8 cellular contexts compared by ENCODE assay signal in the genomic region with DNA sequence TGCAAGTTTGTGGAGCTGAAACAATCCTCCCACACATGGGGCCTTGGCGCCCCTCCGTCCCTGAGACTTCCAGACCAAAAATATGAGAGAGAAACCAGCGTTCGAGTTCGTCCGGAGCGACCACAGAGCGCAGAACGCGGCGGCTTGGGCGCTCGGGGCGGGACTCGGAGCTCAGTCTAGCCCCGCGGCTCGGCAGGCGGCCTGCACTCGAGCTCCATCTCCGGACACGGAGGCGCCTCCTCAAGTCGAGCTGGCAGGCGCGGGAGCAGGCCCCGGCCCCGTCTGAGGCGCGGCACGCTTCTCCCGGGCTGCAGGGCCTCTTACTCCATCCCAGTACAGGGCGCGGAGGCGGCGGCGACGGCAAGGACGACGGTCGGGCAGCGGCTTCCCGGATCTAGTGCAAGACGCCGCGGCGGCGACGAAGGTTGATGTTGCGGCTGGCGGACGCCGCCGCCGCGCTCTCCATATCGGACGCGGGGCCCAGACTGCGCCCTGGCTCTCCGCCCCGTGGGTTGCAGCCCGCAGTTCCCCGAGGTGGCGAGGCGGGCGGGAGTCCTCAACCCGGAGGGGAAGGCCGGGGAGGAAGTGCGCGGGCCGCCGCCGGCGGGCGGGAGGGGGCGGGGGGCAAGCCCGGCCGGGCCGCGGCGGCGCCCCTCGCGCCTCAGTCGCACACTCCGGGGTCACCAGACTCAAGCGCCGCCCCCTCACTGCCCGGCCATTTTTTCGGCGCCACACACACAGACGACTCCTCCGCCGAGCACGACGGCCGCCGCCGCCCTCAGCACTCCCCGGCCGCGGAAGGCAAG. TPM values are rescaled to one million over a fixed set of nuclear protein-coding genes. Genes with fewer than 3 reads are reported as not detected.
DNase-seq lines count a peak whose midpoint lies in the region; ATAC-seq and TF ChIP-seq lines count a peak whose summit lies in the region.

No MANE protein-coding gene starts in this region.

- peak overlapping the region; percentile 99 for H3K4me3 Mint-ChIP-seq in activated T-cell treated with anti-CD3 and anti-CD28 coated beads, Interleukin-2, amount 50 U/mL, for 4 hours
- peak overlapping the region; percentile 87 to 100 (median 98) for H3K4me3 Mint-ChIP-seq in naive B cell

- DNase-seq in NCI-H69 (lab: John Stamatoyannopoulos, UW) (peak; percentile 82), fibroblast of gingiva (ENCODE audit: low read depth) (peak; percentile 82), naive B cell (peak; percentile 94)
- peak; percentile 63 for DNase-seq in activated T-cell treated with anti-CD3 and anti-CD28 coated beads, Interleukin-2, amount 50 U/mL, for 4 hours
- peak; percentile 64 to 84 (median 78) for DNase-seq in stimulated activated naive CD4-positive, alpha-beta T cell (lab: John Stamatoyannopoulos, UW)

- H3K9me3 Mint-ChIP-seq in activated T-cell treated with anti-CD3 and anti-CD28 coated beads, Interleukin-2, amount 50 U/mL, for 4 hours = no peaks in the 10 kb centered on the region
- H3K9me3 Mint-ChIP-seq in naive B cell = no peaks in the 10 kb centered on the region

- no peak for TF ChIP-seq CTCF in C4-2B (conservative IDR thresholded peaks at IDR 0.05)

- peaks cover 43% of the 10 kb centered on the region for H3K4me1 Mint-ChIP-seq in activated T-cell treated with anti-CD3 and anti-CD28 coated beads, Interleukin-2, amount 50 U/mL, for 4 hours (ENCODE audit: low read depth)
- H3K4me1 Mint-ChIP-seq in naive B cell = peaks cover 51 to 71% (median 53%) of the 10 kb centered on the region in 3 donors

- peak; percentile 12 for ATAC-seq in GM18873 (IDR thresholded peaks at IDR 0.05; ENCODE audit: low FRiP score, unreplicated experiment)
- peak; percentile 45 for ATAC-seq in HG03159 (IDR thresholded peaks at IDR 0.05; ENCODE audit: unreplicated experiment)
- ATAC-seq in activated T-cell treated with anti-CD3 and anti-CD28 coated beads, Interleukin-2, amount 50 U/mL, for 4 hours = peak; percentile 41 to 48
- peak; percentile 60 to 61 for ATAC-seq in naive B cell (ENCODE audit: low read depth in 2 of 2)

- peaks cover 14% of the 10 kb centered on the region for H3K36me3 Mint-ChIP-seq in activated T-cell treated with anti-CD3 and anti-CD28 coated beads, Interleukin-2, amount 50 U/mL, for 4 hours (ENCODE audit: insufficient read depth)
- peaks cover 5 to 11% of the 10 kb centered on the region in 2 donors for H3K36me3 Mint-ChIP-seq in naive B cell

- peaks cover 2% of the 10 kb centered on the region for H3K27me3 Mint-ChIP-seq in activated T-cell treated with anti-CD3 and anti-CD28 coated beads, Interleukin-2, amount 50 U/mL, for 4 hours (ENCODE audit: low read depth)
- peaks cover 0 to 8% (median 0%) of the 10 kb centered on the region in 3 donors for H3K27me3 Mint-ChIP-seq in naive B cell

- peak overlapping the region; percentile 98 to 100 (median 99) for H3K27ac Mint-ChIP-seq in naive B cell

- H3K27ac ChIP-seq in C4-2B = peak overlapping the region; percentile 94

RNA-seq across cellular contexts. Expression of a gene that starts 0.7 kb away (rescaled TPM):
- 10 to 100 TPM; 42.8 to 47.2 (median 46.8) TPM for total RNA-seq in activated T-cell treated with anti-CD3 and anti-CD28 coated beads, Interleukin-2, amount 50 U/mL, for 4 hours
- 10 to 100 TPM; 24.4 to 60.5 (median 53.8) TPM for polyA plus RNA-seq in naive B cell (ENCODE audit: low read depth in 6 of 6)

RNA-seq across cellular contexts. Expression of a gene that starts 54.7 kb away (rescaled TPM):
- total RNA-seq in activated T-cell treated with anti-CD3 and anti-CD28 coated beads, Interleukin-2, amount 50 U/mL, for 4 hours = 10 to 100 TPM; 31.2 to 40.5 (median 38.5) TPM
- 10 to 100 TPM; 26.4 to 54.8 (median 33.1) TPM for polyA plus RNA-seq in naive B cell (ENCODE audit: low read depth in 6 of 6)

Comparison
In these comparisons a context has a peak if more than half of its experiments do, and no peak if none do; other contexts are left out.
1. Peak in every context shown above with its lines: DNase-seq, ATAC-seq and H3K27ac ChIP-seq.